In genomic region chr11:68030318-68031135, GRCh38 we compare ENCODE assay signal across 8 cellular contexts. TPM values are rescaled to one million over a fixed set of nuclear protein-coding genes. Genes with fewer than 3 reads are reported as not detected.
A peak's percentile ranks its signal among the peaks of the same experiment; 100 is the strongest.
DNase-seq lines count a peak whose midpoint lies in the region; ATAC-seq and TF ChIP-seq lines count a peak whose summit lies in the region.

TSS of gene NDUFS8 (plus strand) at chr11:68030681. CDS start at chr11:68032152, 1,471 bp downstream.

- ATAC-seq in HG02588 (IDR thresholded peaks at IDR 0.05; ENCODE audit: unreplicated experiment) (peak; percentile 89), SK-N-SH treated with all-trans-retinoic acid at 6 μM for 48 hours (peak; percentile 95)

- H3K27ac ChIP-seq in suprapubic skin: peak within 1 kb of the TSS; percentile 85

- H3K4me3 Mint-ChIP-seq in activated naive CD4-positive, alpha-beta T cell treated with anti-CD3 and anti-CD28 coated beads, Interleukin-2, amount 50 U/mL, for 24 hours: peak within 1 kb of the TSS; percentile 99

- TF ChIP-seq POLR2A in suprapubic skin (IDR thresholded peaks at IDR 0.05): no peak

- 2% methylated on average over 44 of the region's 56 CpGs for WGBS in suprapubic skin

- H3K9me3 Mint-ChIP-seq in activated naive CD4-positive, alpha-beta T cell treated with anti-CD3 and anti-CD28 coated beads, Interleukin-2, amount 50 U/mL, for 24 hours: no peaks in the 10 kb centered on the region

- peaks cover 13% of the 10 kb centered on the region for H3K36me3 ChIP-seq in GM06990 (ENCODE audit: control insufficient read depth, insufficient read depth, low read length)
- H3K36me3 ChIP-seq in suprapubic skin: peaks cover 20% of the 10 kb centered on the region

- peaks cover 23% of the 10 kb centered on the region for H3K4me1 Mint-ChIP-seq in activated naive CD4-positive, alpha-beta T cell treated with anti-CD3 and anti-CD28 coated beads, Interleukin-2, amount 50 U/mL, for 24 hours

- DNase-seq in GM06990 (ENCODE audit: extremely low read depth, insufficient read length): peak; percentile 92
- peak; percentile 100 for DNase-seq in NCI-H1092 (lab: John Stamatoyannopoulos, UW)
- DNase-seq in globus pallidus (ENCODE audit: low spot score): peak; percentile 100
- DNase-seq in nucleus accumbens (lab: John Stamatoyannopoulos, UW): peak; percentile 84 to 99 (median 96)
- peak; percentile 98 to 99 for DNase-seq in suprapubic skin (ENCODE audit: low spot score in 2 of 2)

- H3K27me3 Mint-ChIP-seq in activated naive CD4-positive, alpha-beta T cell treated with anti-CD3 and anti-CD28 coated beads, Interleukin-2, amount 50 U/mL, for 24 hours: no peaks in the 10 kb centered on the region

- peaks cover 3% of the 10 kb centered on the region for H3K36me3 Mint-ChIP-seq in activated naive CD4-positive, alpha-beta T cell treated with anti-CD3 and anti-CD28 coated beads, Interleukin-2, amount 50 U/mL, for 24 hours

- no peak for TF ChIP-seq EP300 in suprapubic skin (IDR thresholded peaks at IDR 0.05)

- H3K27me3 ChIP-seq in GM06990 (replicated peaks; ENCODE audit: control insufficient read depth, insufficient read depth, low read length) (no peaks in the 10 kb centered on the region), suprapubic skin (no peaks in the 10 kb centered on the region)

- H3K4me3 ChIP-seq in GM06990 (replicated peaks; ENCODE audit: low read depth, low read length): peak within 1 kb of the TSS; percentile 91
- peak within 1 kb of the TSS; percentile 79 for H3K4me3 ChIP-seq in suprapubic skin

- H3K4me1 ChIP-seq in suprapubic skin: peaks cover 41% of the 10 kb centered on the region

- no peaks in the 10 kb centered on the region for H3K9me3 ChIP-seq in suprapubic skin

- H3K27ac Mint-ChIP-seq in activated naive CD4-positive, alpha-beta T cell treated with anti-CD3 and anti-CD28 coated beads, Interleukin-2, amount 50 U/mL, for 24 hours: peak within 1 kb of the TSS; percentile 95

- TF ChIP-seq CTCF in GM06990 (IDR thresholded peaks at IDR 0.05; ENCODE audit: insufficient read depth, low read length, poor library complexity, severe bottlenecking) (no peak), suprapubic skin (IDR thresholded peaks at IDR 0.05) (no peak)

TF ChIP-seq in SK-N-SH treated with all-trans-retinoic acid at 6 μM for 48 hours, 23 proteins besides CTCF, POLR2A, EP300 and RAD21:
- TF ChIP-seq POU6F1 (CRISPR knock-in tag; IDR thresholded peaks at IDR 0.05; ENCODE audit: borderline replicate concordance, low read depth): no peak
- TF ChIP-seq ZC3H10 (CRISPR knock-in tag; IDR thresholded peaks at IDR 0.05): no peak
- no peak for TF ChIP-seq BACH2 (CRISPR knock-in tag; IDR thresholded peaks at IDR 0.05; ENCODE audit: borderline replicate concordance)
- no peak for TF ChIP-seq TOX (CRISPR knock-in tag; IDR thresholded peaks at IDR 0.05; ENCODE audit: borderline replicate concordance)
- TF ChIP-seq ISL1 (CRISPR knock-in tag; IDR thresholded peaks at IDR 0.05): no peak
- TF ChIP-seq ZNF565 (CRISPR knock-in tag; conservative IDR thresholded peaks at IDR 0.05; ENCODE audit: low read depth): no peak
- no peak for TF ChIP-seq ZNF70 (CRISPR knock-in tag; IDR thresholded peaks at IDR 0.05)
- TF ChIP-seq ARNTL (CRISPR knock-in tag; IDR thresholded peaks at IDR 0.05; ENCODE audit: borderline replicate concordance, low read depth): no peak
- TF ChIP-seq SNAI2 (CRISPR knock-in tag; IDR thresholded peaks at IDR 0.05): no peak
- no peak for TF ChIP-seq PATZ1 (CRISPR knock-in tag; IDR thresholded peaks at IDR 0.05; ENCODE audit: borderline replicate concordance)
- TF ChIP-seq ZFP30 (CRISPR knock-in tag; IDR thresholded peaks at IDR 0.05): no peak
TF ChIP-seq in SK-N-SH treated with all-trans-retinoic acid at 6 μM for 48 hours: peak in this region for 0.

RNA-seq across cellular contexts. Expression of gene NDUFS8, which starts in this region (rescaled TPM):
- 100 to 1,000 TPM in 3 of 4 donors, 10 to 100 TPM in 1; 90.8 to 155 (median 148) TPM for total RNA-seq in suprapubic skin

Comparison
In these comparisons a context has a peak if more than half of its experiments do, and no peak if none do; other contexts are left out.
1. Peak in every context shown above with its lines: DNase-seq, ATAC-seq, H3K4me3 ChIP-seq and H3K27ac ChIP-seq.